ENCODE assay signal across 10 cellular contexts in genomic region chr5:119439140-119439625, GRCh38. TPM values are rescaled to one million over a fixed set of nuclear protein-coding genes. Genes with fewer than 3 reads are reported as not detected.
DNase-seq lines count a peak whose midpoint lies in the region; ATAC-seq and TF ChIP-seq lines count a peak whose summit lies in the region.
"Had no signal": no experiment of that assay in that cellular context is flagged by ENCODE, and none has a peak within 500 bp of the region (broad histone marks: within the 10 kb centered on the region; RNA-seq: fewer than 3 reads in every experiment).

No MANE protein-coding gene starts in this region.

- H3K4me1 ChIP-seq in breast epithelium, result no peaks in the 10 kb centered on the region
- no peaks in the 10 kb centered on the region for H3K4me1 ChIP-seq in rectal smooth muscle tissue (ENCODE audit: control insufficient read depth, insufficient read depth, low read length)

- H3K27me3 ChIP-seq in breast epithelium (no peaks in the 10 kb centered on the region), rectal smooth muscle tissue (ENCODE audit: control insufficient read depth, insufficient read depth, low read length) (no peaks in the 10 kb centered on the region)

- H3K9ac ChIP-seq in rectal smooth muscle tissue (ENCODE audit: low read length), result no peak overlapping the region

- DNase-seq in NCI-H1105 (lab: John Stamatoyannopoulos, UW), result peak; percentile 4
- DNase-seq in breast epithelium (ENCODE audit: low spot score in 2 of 2), result peak in 1 of 2 donors; percentile 27
- DNase-seq in SKM-1 treated with dmso at 0.1 percent for 144 hours (lab: John Stamatoyannopoulos, UW; ENCODE audit: unreplicated experiment), result no peak
- no peak for DNase-seq in D341Med (ENCODE audit: low spot score)
- DNase-seq in NCI-H146 treated with DMSO at 0.1 percent for 48 hours (lab: John Stamatoyannopoulos, UW; ENCODE audit: unreplicated experiment), result no peak
- DNase-seq: amniotic stem cell, H7, SHP77 treated with DMSO at 0.1 percent for 48 hours had no signal

- intact Hi-C loops in breast epithelium (cut with DNase I; ENCODE audit: low total_unique reads), result no loop called here

- TF ChIP-seq POLR2A in breast epithelium (IDR thresholded peaks at IDR 0.05), result no peak

- H3K9me3 ChIP-seq in breast epithelium, result no peaks in the 10 kb centered on the region

- H3K36me3 ChIP-seq in breast epithelium, result no peaks in the 10 kb centered on the region
- H3K36me3 ChIP-seq in rectal smooth muscle tissue (ENCODE audit: control insufficient read depth, insufficient read depth, low read length), result no peaks in the 10 kb centered on the region

- ATAC-seq in GM19463 (IDR thresholded peaks at IDR 0.05; ENCODE audit: unreplicated experiment), result peak; percentile 60

- H3K4me3 ChIP-seq in breast epithelium (peak overlapping the region in 2 of 3 donors; percentile 33 to 50), rectal smooth muscle tissue (ENCODE audit: low read length) (peak overlapping the region; percentile 36)

- peak overlapping the region; percentile 29 to 70 for H3K27ac ChIP-seq in breast epithelium
- no peak overlapping the region for H3K27ac ChIP-seq in rectal smooth muscle tissue (ENCODE audit: low read depth, low read length)

- no peak for TF ChIP-seq CTCF in breast epithelium (IDR thresholded peaks at IDR 0.05)

RNA-seq across cellular contexts. Expression of gene HSD17B4, which starts 13.1 kb away (rescaled TPM):
- total RNA-seq in breast epithelium, result 100 to 1,000 TPM; 173 to 360 (median 265) TPM
